1 cellular context compared by ENCODE assay signal in genomic region chr2:217208867-217209266, GRCh38.
TF ChIP-seq lines count a peak whose summit lies in the region.

No MANE protein-coding gene starts in this region.

TF ChIP-seq in WTC11, 78 proteins besides CTCF, POLR2A, EP300 and RAD21 (continued from another document):
- TF ChIP-seq ATF6 (CRISPR knock-in tag; IDR thresholded peaks at IDR 0.05) (no peak), TCF7 (CRISPR knock-in tag; IDR thresholded peaks at IDR 0.05; ENCODE audit: low read depth) (no peak), USF1 (CRISPR knock-in tag; IDR thresholded peaks at IDR 0.05) (no peak), MYBL2 (CRISPR knock-in tag; IDR thresholded peaks at IDR 0.05) (no peak), NR1H2 (CRISPR knock-in tag; IDR thresholded peaks at IDR 0.05) (no peak), KAT7 (CRISPR knock-in tag; IDR thresholded peaks at IDR 0.05; ENCODE audit: borderline replicate concordance) (no peak), ZNF532 (CRISPR knock-in tag; IDR thresholded peaks at IDR 0.05; ENCODE audit: borderline replicate concordance) (no peak), MXD4 (CRISPR knock-in tag; IDR thresholded peaks at IDR 0.05; ENCODE audit: borderline replicate concordance) (no peak), TEAD4 (CRISPR knock-in tag; IDR thresholded peaks at IDR 0.05) (no peak), JUN (CRISPR knock-in tag; IDR thresholded peaks at IDR 0.05) (no peak), STAT6 (CRISPR knock-in tag; conservative IDR thresholded peaks at IDR 0.05; ENCODE audit: low read depth) (no peak), ZMAT4 (CRISPR knock-in tag; IDR thresholded peaks at IDR 0.05) (no peak)
